14 cellular contexts compared by ENCODE assay signal in genomic region chr1:187985145-187985896, GRCh38.
A peak's percentile ranks its signal among the peaks of the same experiment; 100 is the strongest.
DNase-seq lines count a peak whose midpoint lies in the region; ATAC-seq lines count a peak whose summit lies in the region.
"Had no signal": no experiment of that assay in that cellular context is flagged by ENCODE, and none has a peak within 500 bp of the region (broad histone marks: within the 10 kb centered on the region; RNA-seq: fewer than 3 reads in every experiment).

No MANE protein-coding gene starts in this region.

- peak; percentile 13 for DNase-seq in NCI-H2171 treated with DMSO at 0.1 percent for 48 hours (lab: John Stamatoyannopoulos, UW)
- DNase-seq in NCI-H2171 (lab: John Stamatoyannopoulos, UW), result no peak
- DNase-seq in NCI-H524 treated with DMSO at 0.1 percent for 48 hours (lab: John Stamatoyannopoulos, UW), result peak; percentile 86
- no peak for DNase-seq in activated CD4-positive, alpha-beta T cell treated with anti-CD3 and anti-CD28 coated beads, Interleukin-2, amount 50 U/mL, for 1 hour
- no peak for DNase-seq in GOT3 (lab: John Stamatoyannopoulos, UW)
- DNase-seq in DMS53 (lab: John Stamatoyannopoulos, UW), result no peak
- DNase-seq: activated CD4-positive, alpha-beta T cell treated with anti-CD3 and anti-CD28 coated beads, Interleukin-2, amount 50 U/mL, for 48 hours; dorsolateral prefrontal cortex; NCI-H1105; NCI-H510A; spleen had no signal

- ATAC-seq in HG02852 (IDR thresholded peaks at IDR 0.05; ENCODE audit: unreplicated experiment) (peak; percentile 37), GM21619 (IDR thresholded peaks at IDR 0.05; ENCODE audit: unreplicated experiment) (no peak)
- ATAC-seq: activated T-helper 17 cell treated with anti-CD3 and anti-CD28 coated beads, Interleukin-2, amount 50 U/mL, for 72 hours had no signal

Comparison
In these comparisons a context has a peak if more than half of its experiments do, and no peak if none do; other contexts are left out.
1. DNase-seq: peak in NCI-H2171 treated with DMSO at 0.1 percent for 48 hours (single experiment) and NCI-H524 treated with DMSO at 0.1 percent for 48 hours (single experiment); none in NCI-H2171 (single experiment), activated CD4-positive, alpha-beta T cell treated with anti-CD3 and anti-CD28 coated beads, Interleukin-2, amount 50 U/mL, for 1 hour (single experiment), GOT3 (single experiment) and DMS53 (single experiment).